In the genomic region with DNA sequence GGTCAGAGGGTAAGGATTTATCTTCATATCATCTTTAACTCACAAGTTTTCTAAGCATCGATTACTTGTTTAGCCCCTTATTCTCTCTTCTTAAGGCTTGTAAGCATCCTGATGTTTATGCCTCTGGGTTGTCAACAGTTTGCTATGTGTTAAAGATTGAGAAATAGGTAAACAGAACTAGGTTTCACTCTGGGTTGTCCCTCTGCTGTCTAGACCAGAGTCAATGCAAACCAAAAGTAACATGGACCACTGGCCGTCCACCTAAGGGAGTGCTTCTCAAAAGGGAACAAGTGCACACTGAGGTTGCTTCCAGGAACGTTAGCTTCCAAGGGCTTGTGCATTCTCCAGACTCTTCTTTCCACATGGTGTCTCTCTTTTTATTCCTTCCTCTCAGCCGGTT, we compare ENCODE assay signal across 38 cellular contexts. TPM values are rescaled to one million over a fixed set of nuclear protein-coding genes. Genes with fewer than 3 reads are reported as not detected.
"Had no signal": no experiment of that assay in that cellular context is flagged by ENCODE, and none has a peak within 500 bp of the region (broad histone marks: within the 10 kb centered on the region; RNA-seq: fewer than 3 reads in every experiment).

No MANE protein-coding gene starts in this region.

- H3K9me3 ChIP-seq: ascending aorta, body of pancreas had no signal

- H3K9me3 Mint-ChIP-seq: activated CD4-positive, alpha-beta memory T cell treated with anti-CD3 and anti-CD28 coated beads, Interleukin-2, amount 10 ng/mL, durations not matched to agents 7 days and 5 days had no signal

- H3K4me2 ChIP-seq: PC-9 had no signal

- H3K4me1 ChIP-seq: ascending aorta, body of pancreas, breast epithelium had no signal

- H2AFZ ChIP-seq: PC-9 had no signal

- FAIRE-seq: RCC 7860 had no signal

- H3K4me3 ChIP-seq: ascending aorta, body of pancreas, breast epithelium, PC-9 had no signal

- H3K27ac ChIP-seq: ascending aorta, body of pancreas, breast epithelium, PC-9, RWPE1, WERI-Rb-1 had no signal

- H3K36me3 Mint-ChIP-seq: activated CD8-positive, alpha-beta memory T cell treated with anti-CD3 and anti-CD28 coated beads, Interleukin-2, amount 10 ng/mL, durations not matched to agents 7 days and 5 days; activated naive CD8-positive, alpha-beta T cell treated with anti-CD3 and anti-CD28 coated beads, Interleukin-2, amount 10 ng/mL, durations not matched to agents 7 days and 5 days had no signal

- DNase-seq: activated CD4-positive, alpha-beta memory T cell treated with anti-CD3 and anti-CD28 coated beads, Interleukin-2, amount 10 ng/mL, durations not matched to agents 7 days and 5 days; activated CD4-positive, alpha-beta T cell treated with anti-CD3 and anti-CD28 coated beads for 1 hour; activated CD4-positive, alpha-beta T cell treated with anti-CD3 and anti-CD28 coated beads for 48 hours; activated CD4-positive, CD25-positive, alpha-beta regulatory T cell; activated CD8-positive, alpha-beta memory T cell treated with anti-CD3 and anti-CD28 coated beads for 24 hours; activated CD8-positive, alpha-beta memory T cell treated with anti-CD3 and anti-CD28 coated beads, Interleukin-2, amount 10 ng/mL, durations not matched to agents 7 days and 5 days; activated CD8-positive, alpha-beta memory T cell treated with anti-CD3 and anti-CD28 coated beads, Interleukin-2, amount 50 U/mL, for 48 hours; activated effector memory CD4-positive, alpha-beta T cell treated with anti-CD3 and anti-CD28 coated beads, Interleukin-2, amount 50 U/mL, for 16 hours; activated naive CD4-positive, alpha-beta T cell; activated naive CD4-positive, alpha-beta T cell treated with anti-CD3 and anti-CD28 coated beads, Interleukin-2, amount 50 U/mL, for 16 hours; activated naive CD8-positive, alpha-beta T cell treated with anti-CD3 and anti-CD28 coated beads, Interleukin-2, amount 10 ng/mL, durations not matched to agents 7 days and 5 days; activated T-cell treated with anti-CD3 and anti-CD28 coated beads, Interleukin-2, amount 50 U/mL, for 48 hours; amygdala; body of pancreas; NCI-H1105; NCI-H1417 treated with DMSO at 0.1 percent for 48 hours; NCI-H187 treated with DMSO at 0.1 percent for 48 hours; NCI-H2081; NCI-H2171 treated with DMSO at 0.1 percent for 48 hours; NCI-H2227 treated with DMSO at 0.1 percent for 48 hours; NCI-H446; NCI-H510A treated with DMSO at 0.1 percent for 48 hours; NCI-H526 treated with DMSO at 0.1 percent for 48 hours; NK-92 treated with Interleukin-12 subunit alpha and Interleukin-12 subunit beta, amount 100 ng/mL, for 24 hours; PC-9; SIG-M5; SW 1271; T-helper 1 cell; T-helper 2 cell; T-helper 9 cell; WERI-Rb-1 had no signal

- H3K27me3 ChIP-seq: ascending aorta, body of pancreas, breast epithelium had no signal

- H3K4me3 Mint-ChIP-seq: activated CD4-positive, alpha-beta memory T cell treated with anti-CD3 and anti-CD28 coated beads, Interleukin-2, amount 10 ng/mL, durations not matched to agents 7 days and 5 days; activated CD8-positive, alpha-beta memory T cell treated with anti-CD3 and anti-CD28 coated beads, Interleukin-2, amount 10 ng/mL, durations not matched to agents 7 days and 5 days; activated naive CD8-positive, alpha-beta T cell treated with anti-CD3 and anti-CD28 coated beads, Interleukin-2, amount 10 ng/mL, durations not matched to agents 7 days and 5 days had no signal

- H3K27me3 Mint-ChIP-seq: activated CD4-positive, alpha-beta memory T cell treated with anti-CD3 and anti-CD28 coated beads, Interleukin-2, amount 10 ng/mL, durations not matched to agents 7 days and 5 days; activated CD8-positive, alpha-beta memory T cell treated with anti-CD3 and anti-CD28 coated beads, Interleukin-2, amount 10 ng/mL, durations not matched to agents 7 days and 5 days; activated naive CD8-positive, alpha-beta T cell treated with anti-CD3 and anti-CD28 coated beads, Interleukin-2, amount 10 ng/mL, durations not matched to agents 7 days and 5 days had no signal

- ATAC-seq: activated CD8-positive, alpha-beta memory T cell treated with anti-CD3 and anti-CD28 coated beads, Interleukin-2, amount 10 ng/mL, durations not matched to agents 7 days and 5 days; body of pancreas; Right ventricle myocardium inferior had no signal

- H3K27ac Mint-ChIP-seq: activated CD4-positive, alpha-beta memory T cell treated with anti-CD3 and anti-CD28 coated beads, Interleukin-2, amount 10 ng/mL, durations not matched to agents 7 days and 5 days; activated CD8-positive, alpha-beta memory T cell treated with anti-CD3 and anti-CD28 coated beads, Interleukin-2, amount 10 ng/mL, durations not matched to agents 7 days and 5 days; activated naive CD8-positive, alpha-beta T cell treated with anti-CD3 and anti-CD28 coated beads, Interleukin-2, amount 10 ng/mL, durations not matched to agents 7 days and 5 days had no signal

- H3K36me3 ChIP-seq: ascending aorta, breast epithelium, WERI-Rb-1 had no signal

- H3K4me1 Mint-ChIP-seq: activated CD4-positive, alpha-beta memory T cell treated with anti-CD3 and anti-CD28 coated beads, Interleukin-2, amount 10 ng/mL, durations not matched to agents 7 days and 5 days; activated CD8-positive, alpha-beta memory T cell treated with anti-CD3 and anti-CD28 coated beads, Interleukin-2, amount 10 ng/mL, durations not matched to agents 7 days and 5 days; activated naive CD8-positive, alpha-beta T cell treated with anti-CD3 and anti-CD28 coated beads, Interleukin-2, amount 10 ng/mL, durations not matched to agents 7 days and 5 days had no signal

RNA-seq across cellular contexts. Expression of gene HAPLN1, which starts 39.9 kb away (rescaled TPM):
- total RNA-seq: activated CD4-positive, alpha-beta memory T cell treated with anti-CD3 and anti-CD28 coated beads, Interleukin-2, amount 10 ng/mL, durations not matched to agents 7 days and 5 days; activated CD8-positive, alpha-beta memory T cell treated with anti-CD3 and anti-CD28 coated beads, Interleukin-2, amount 10 ng/mL, durations not matched to agents 7 days and 5 days; activated naive CD8-positive, alpha-beta T cell treated with anti-CD3 and anti-CD28 coated beads, Interleukin-2, amount 10 ng/mL, durations not matched to agents 7 days and 5 days; body of pancreas; breast epithelium; MCF 10A; PC-9 had no signal
- polyA plus RNA-seq: adipose tissue had no signal
